In genomic region chr7:27462575-27463270, GRCh38 we compare ENCODE assay signal across 24 cellular contexts.
DNase-seq lines count a peak whose midpoint lies in the region; ATAC-seq, FAIRE-seq and TF ChIP-seq lines count a peak whose summit lies in the region.
"Had no signal": no experiment of that assay in that cellular context is flagged by ENCODE, and none has a peak within 500 bp of the region (broad histone marks: within the 10 kb centered on the region; RNA-seq: fewer than 3 reads in every experiment).

No MANE protein-coding gene starts in this region.

- in situ Hi-C loops in astrocyte of the spinal cord (cut with HindIII; ENCODE audit: low sequenced_read_pairs), result no loop called here

- no peak overlapping the region for H3K27ac Mint-ChIP-seq in MCF 10A (ENCODE audit: low read depth, unreplicated experiment)
- H3K27ac Mint-ChIP-seq: activated naive CD8-positive, alpha-beta T cell treated with anti-CD3 and anti-CD28 coated beads for 36 hours; stimulated activated naive CD8-positive, alpha-beta T cell treated with anti-CD3 and anti-CD28 coated beads, Interleukin-15, Interleukin-2, amounts not matched to agents 100 ng/mL and 50 ng/mL, for 24 hours had no signal

- H3K9me3 ChIP-seq in breast epithelium (no peaks in the 10 kb centered on the region), uterus (no peaks in the 10 kb centered on the region), small intestine (ENCODE audit: control insufficient read depth, low read depth) (no peaks in the 10 kb centered on the region)
- H3K9me3 ChIP-seq: colonic mucosa, SJCRH30, thyroid gland had no signal

- H3K27ac ChIP-seq in breast epithelium (no peak overlapping the region), uterus (peak overlapping the region; percentile 26 to 31), small intestine (ENCODE audit: low read depth in 1 of 2, low read length in 1 of 2) (no peak overlapping the region)
- H3K27ac ChIP-seq: colonic mucosa, SJCRH30, thyroid gland had no signal

- peak; percentile 56 to 61 for ATAC-seq in left cardiac atrium

- no peak for TF ChIP-seq CTCF in MCF 10A (IDR thresholded peaks at IDR 0.05; ENCODE audit: unreplicated experiment)
- TF ChIP-seq CTCF in breast epithelium (IDR thresholded peaks at IDR 0.05), result no peak
- no peak for TF ChIP-seq CTCF in astrocyte of the spinal cord (IDR thresholded peaks at IDR 0.05; ENCODE audit: low read depth, low read length)
- no peak for TF ChIP-seq CTCF in uterus (IDR thresholded peaks at IDR 0.05)

- no peak for FAIRE-seq in small intestine (lab: Jason Lieb, UNC)
- FAIRE-seq: GM12892 had no signal

- WGBS in small intestine, 3 donors, result 59 to 69% (median 62%) methylated on average over 8 of the region's 8 CpGs

- no peaks in the 10 kb centered on the region for H3K4me1 Mint-ChIP-seq in MCF 10A (ENCODE audit: insufficient read depth, unreplicated experiment)
- H3K4me1 Mint-ChIP-seq: activated naive CD8-positive, alpha-beta T cell treated with anti-CD3 and anti-CD28 coated beads for 36 hours had no signal

- POLR2A ChIA-PET in MCF 10A (lab: Yijun Ruan, JAX), result no interaction called here

- DNase-seq in MCF 10A (ENCODE audit: unreplicated experiment) (peak; percentile 59), breast epithelium (ENCODE audit: low spot score in 2 of 2) (no peak), astrocyte of the spinal cord (ENCODE audit: low read depth, low spot score) (peak; percentile 12), left cardiac atrium (no peak), uterus (peak; percentile 55 to 72), small intestine (no peak), head of caudate nucleus (no peak), DMS53 treated with DMSO at 0.1 percent for 48 hours (lab: John Stamatoyannopoulos, UW; ENCODE audit: unreplicated experiment) (no peak)
- DNase-seq: 8988T; activated CD4-positive, alpha-beta T cell treated with anti-CD3 and anti-CD28 coated beads, Interleukin-2, amount 50 U/mL, for 1 hour; activated CD8-positive, alpha-beta memory T cell treated with anti-CD3 and anti-CD28 coated beads, Interleukin-2, amount 50 U/mL, for 4 hours; activated naive CD8-positive, alpha-beta T cell treated with anti-CD3 and anti-CD28 coated beads for 36 hours; colonic mucosa; DMS53; KG1; NCI-H1694 treated with DMSO at 0.1 percent for 48 hours; NCI-H2171 treated with DMSO at 0.1 percent for 48 hours; NCI-H774; SJCRH30; stimulated activated CD4-positive, alpha-beta T cell treated with anti-CD3 and anti-CD28 coated beads, Interleukin-4, amount 100 ng/mL, for 24 hours; thyroid gland had no signal

- intact Hi-C loops in MCF 10A (cut with micrococcal nuclease), result no loop called here
- intact Hi-C loops in breast epithelium (cut with DNase I; ENCODE audit: low total_unique reads), result no loop called here
- intact Hi-C loops in left cardiac atrium (cut with DNase I), result no loop called here
- intact Hi-C loops in uterus (cut with DNase I; ENCODE audit: low total_unique reads), result no loop called here
- intact Hi-C loops in head of caudate nucleus (cut with DNase I), result no loop called here

- CTCF ChIA-PET in MCF 10A (lab: Yijun Ruan, JAX), result no interaction called here

- no peak overlapping the region for H3K4me3 Mint-ChIP-seq in MCF 10A (ENCODE audit: unreplicated experiment)
- H3K4me3 Mint-ChIP-seq: activated naive CD8-positive, alpha-beta T cell treated with anti-CD3 and anti-CD28 coated beads for 36 hours; stimulated activated naive CD8-positive, alpha-beta T cell treated with anti-CD3 and anti-CD28 coated beads, Interleukin-15, Interleukin-2, amounts not matched to agents 100 ng/mL and 50 ng/mL, for 24 hours had no signal

- H3K36me3 ChIP-seq in breast epithelium (no peaks in the 10 kb centered on the region), uterus (no peaks in the 10 kb centered on the region), small intestine (ENCODE audit: control insufficient read depth in 2 of 2, insufficient read depth in 2 of 2, low read length in 2 of 2) (no peaks in the 10 kb centered on the region)
- H3K36me3 ChIP-seq: colonic mucosa, SJCRH30, thyroid gland had no signal

- TF ChIP-seq POLR2A in breast epithelium (IDR thresholded peaks at IDR 0.05), result no peak
- no peak for TF ChIP-seq POLR2A in uterus (IDR thresholded peaks at IDR 0.05)

- H3K36me3 Mint-ChIP-seq in MCF 10A (ENCODE audit: insufficient read depth, unreplicated experiment), result no peaks in the 10 kb centered on the region
- H3K36me3 Mint-ChIP-seq: activated naive CD8-positive, alpha-beta T cell treated with anti-CD3 and anti-CD28 coated beads for 36 hours had no signal

- H3K4me3 ChIP-seq in breast epithelium (no peak overlapping the region), astrocyte of the spinal cord (ENCODE audit: low read depth, low read length) (no peak overlapping the region), uterus (no peak overlapping the region), small intestine (ENCODE audit: low read depth in 1 of 2, low read length in 2 of 2) (no peak overlapping the region)
- H3K4me3 ChIP-seq: colonic mucosa, lung, SJCRH30, thyroid gland had no signal

- H3K27me3 ChIP-seq in breast epithelium (no peaks in the 10 kb centered on the region), uterus (no peaks in the 10 kb centered on the region), small intestine (ENCODE audit: control insufficient read depth in 2 of 2, insufficient read depth in 2 of 2, low read length in 2 of 2) (no peaks in the 10 kb centered on the region)
- H3K27me3 ChIP-seq: colonic mucosa, SJCRH30, thyroid gland had no signal

- H3K4me1 ChIP-seq in breast epithelium, result no peaks in the 10 kb centered on the region
- no peaks in the 10 kb centered on the region for H3K4me1 ChIP-seq in uterus
- H3K4me1 ChIP-seq in small intestine (ENCODE audit: control insufficient read depth in 2 of 2, insufficient read depth in 1 of 2, low read depth in 1 of 2, low read length in 1 of 2), result no peaks in the 10 kb centered on the region
- H3K4me1 ChIP-seq: colonic mucosa, SJCRH30, thyroid gland had no signal

- BruUV-seq in MCF 10A (replicated peaks; lab: Mats Ljungman, UMichigan), result no TSS peak

- peaks cover 24% of the 10 kb centered on the region for H3K27me3 Mint-ChIP-seq in MCF 10A (ENCODE audit: insufficient read depth, unreplicated experiment)

- no peaks in the 10 kb centered on the region for H3K9me3 Mint-ChIP-seq in MCF 10A (ENCODE audit: unreplicated experiment)
- H3K9me3 Mint-ChIP-seq: activated naive CD8-positive, alpha-beta T cell treated with anti-CD3 and anti-CD28 coated beads for 36 hours; stimulated activated naive CD8-positive, alpha-beta T cell treated with anti-CD3 and anti-CD28 coated beads, Interleukin-15, Interleukin-2, amounts not matched to agents 100 ng/mL and 50 ng/mL, for 24 hours had no signal

Comparison
In these comparisons a context has a peak if more than half of its experiments do, and no peak if none do; other contexts are left out.
1. DNase-seq: peak in MCF 10A (single experiment), astrocyte of the spinal cord (single experiment) and uterus (2 of 2); none in breast epithelium (0 of 2), left cardiac atrium (single experiment), small intestine (single experiment), head of caudate nucleus (0 of 42) and DMS53 treated with DMSO at 0.1 percent for 48 hours (single experiment).
2. H3K27ac ChIP-seq: peak in uterus (2 of 2); none in breast epithelium (0 of 2) and small intestine (0 of 2).